In genomic region chr2:678964-679363, GRCh38 we compare ENCODE assay signal across 20 cellular contexts. TPM values are rescaled to one million over a fixed set of nuclear protein-coding genes. Genes with fewer than 3 reads are reported as not detected.
DNase-seq lines count a peak whose midpoint lies in the region; ATAC-seq, FAIRE-seq and TF ChIP-seq lines count a peak whose summit lies in the region.
"Had no signal": no experiment of that assay in that cellular context is flagged by ENCODE, and none has a peak within 500 bp of the region (broad histone marks: within the 10 kb centered on the region; RNA-seq: fewer than 3 reads in every experiment).

No MANE protein-coding gene starts in this region.

- peaks cover 42% of the 10 kb centered on the region for H3K4me1 Mint-ChIP-seq in activated T-cell treated with anti-CD3 and anti-CD28 coated beads, Interleukin-2, amount 50 U/mL, for 72 hours (ENCODE audit: low read depth)
- H3K4me1 Mint-ChIP-seq in WTC11: peaks cover 41% of the 10 kb centered on the region
- peaks cover 44% of the 10 kb centered on the region for H3K4me1 Mint-ChIP-seq in stimulated activated effector memory CD8-positive, alpha-beta T cell treated with anti-CD3 and anti-CD28 coated beads, Interleukin-12 subunit alpha, Interleukin-12 subunit beta, amount 100 ng/mL, for 72 hours

- TF ChIP-seq EP300 in H1 (IDR thresholded peaks at IDR 0.05; ENCODE audit: borderline replicate concordance in 1 of 2, low read depth in 2 of 2, low read length in 2 of 2): no peak

- no peak overlapping the region for H4K5ac ChIP-seq in H1 (ENCODE audit: insufficient read length, low read depth, low read length)

- H3K27ac ChIP-seq in H1 (ENCODE audit: low read depth, low read length): no peak overlapping the region
- H3K27ac ChIP-seq in testis: peak overlapping the region in 1 of 2 donors; percentile 20
- H3K27ac ChIP-seq: brain microvascular endothelial cell had no signal

- H3K9me3 ChIP-seq in H1 (ENCODE audit: insufficient read depth in 2 of 2, low read depth in 1 of 2, low read length in 1 of 2) (peaks cover 0 to under 1% of the 10 kb centered on the region in 2 experiments; a peak in 1 of 4 replicates), testis (no peaks in the 10 kb centered on the region)
- H3K9me3 ChIP-seq: SK-N-SH, transverse colon had no signal

- no peak overlapping the region; a peak in 1 of 4 replicates for H3K4me2 ChIP-seq in H1 (ENCODE audit: insufficient read depth in 1 of 2, low read depth in 2 of 2, low read length in 2 of 2)

- H3K79me2 ChIP-seq in H1 (ENCODE audit: control insufficient read depth in 1 of 2, insufficient read depth in 2 of 2, low read length in 2 of 2): peaks cover 0 to 21% of the 10 kb centered on the region in 2 experiments; a peak in 2 of 4 replicates

- no peak overlapping the region for H3K27ac Mint-ChIP-seq in activated T-cell treated with anti-CD3 and anti-CD28 coated beads, Interleukin-2, amount 50 U/mL, for 72 hours
- peak overlapping the region; percentile 34 for H3K27ac Mint-ChIP-seq in WTC11
- H3K27ac Mint-ChIP-seq in stimulated activated effector memory CD8-positive, alpha-beta T cell treated with anti-CD3 and anti-CD28 coated beads, Interleukin-12 subunit alpha, Interleukin-12 subunit beta, amount 100 ng/mL, for 72 hours: peak overlapping the region; percentile 100

- 93% methylated on average over 9 of the region's 9 CpGs; no CpG with 5 or more reads in 1 of the 2 experiments for WGBS in H1 (ENCODE audit: extremely low coverage in 1 of 2, insufficient coverage in 1 of 2, insufficient read length in 1 of 2, insufficient replicate concordance in 2 of 2, low coverage in 1 of 2, low lambda C conversion rate in 2 of 2, missing lambda C conversion rate in 1 of 2), 2 experiments
- WGBS in testis, 2 donors: 47 to 72% methylated on average over 9 of the region's 9 CpGs

- H3K4me3 ChIP-seq in H1 (ENCODE audit: extremely low read depth in 1 of 4, insufficient read depth in 2 of 4, low read depth in 3 of 4, low read length in 4 of 4): no peak overlapping the region
- H3K4me3 ChIP-seq in testis: no peak overlapping the region
- H3K4me3 ChIP-seq: transverse colon had no signal

- TF ChIP-seq CTCF in WTC11 (IDR thresholded peaks at IDR 0.05) (no peak), H1 (IDR thresholded peaks at IDR 0.05; ENCODE audit: control extremely low read depth in 1 of 3, insufficient read depth in 1 of 3, low read depth in 1 of 3, low read length in 3 of 3) (no peak), testis (IDR thresholded peaks at IDR 0.05) (no peak)

- H3K79me1 ChIP-seq in H1 (ENCODE audit: low read depth, low read length): peaks cover 10% of the 10 kb centered on the region

- 0 out of 2 replicates have a peak overlapping the region, but pooled peaks have one; percentile 47 for H4K8ac ChIP-seq in H1 (ENCODE audit: extremely low read depth, insufficient read depth, low read length)

- H2AK5ac ChIP-seq in H1 (ENCODE audit: low read depth, low read length): no peak overlapping the region

- intact Hi-C loops in testis (cut with DNase I; ENCODE audit: low total_unique reads): no loop called here

- H4K20me1 ChIP-seq in H1 (replicated peaks in 1 of 2; ENCODE audit: control insufficient read depth in 1 of 2, insufficient read depth in 2 of 2, low read length in 2 of 2): peaks cover 8 to 11% of the 10 kb centered on the region in 2 experiments

- H3K4me1 ChIP-seq in H1 (replicated peaks in 1 of 4; ENCODE audit: control insufficient read depth in 3 of 4, insufficient read depth in 4 of 4, low read length in 3 of 4) (peaks cover 0 to 11% (median 6%) of the 10 kb centered on the region in 4 experiments), testis (peaks cover 19% of the 10 kb centered on the region)

- peaks cover 2% of the 10 kb centered on the region; the same call in 1 of the 2 replicates for H3K23me2 ChIP-seq in H1 (ENCODE audit: low read depth, low read length)

- FAIRE-seq in H1 (lab: Jason Lieb, UNC): no peak
- FAIRE-seq: GM18507, GM19239 had no signal

- peak overlapping the region; percentile 94 for H3K4me3 Mint-ChIP-seq in activated T-cell treated with anti-CD3 and anti-CD28 coated beads, Interleukin-2, amount 50 U/mL, for 72 hours
- H3K4me3 Mint-ChIP-seq in WTC11: peak overlapping the region; percentile 93
- H3K4me3 Mint-ChIP-seq in stimulated activated effector memory CD8-positive, alpha-beta T cell treated with anti-CD3 and anti-CD28 coated beads, Interleukin-12 subunit alpha, Interleukin-12 subunit beta, amount 100 ng/mL, for 72 hours: peak overlapping the region; percentile 95

- no peak for DNase-seq in activated T-cell treated with anti-CD3 and anti-CD28 coated beads, Interleukin-2, amount 50 U/mL, for 72 hours
- no peak for DNase-seq in activated T-cell treated with anti-CD3 and anti-CD28 coated beads, Interleukin-2, amount 50 U/mL, for 48 hours
- DNase-seq in WTC11 (ENCODE audit: low spot score) (no peak), H1 (ENCODE audit: low read depth in 1 of 2, low spot score in 2 of 2) (no peak), testis (no peak)
- peak in 1 of 2 donors; percentile 10 for DNase-seq in stimulated activated effector memory CD8-positive, alpha-beta T cell treated with anti-CD3 and anti-CD28 coated beads, Interleukin-12 subunit alpha, Interleukin-12 subunit beta, amount 100 ng/mL, for 72 hours (ENCODE audit: low spot score in 2 of 2)
- DNase-seq in stimulated activated naive CD4-positive, alpha-beta T cell (lab: John Stamatoyannopoulos, UW): no peak
- DNase-seq: brain microvascular endothelial cell; DMS 273 treated with DMSO at 0.1 percent for 48 hours; foreskin fibroblast; NCI-H1694 treated with DMSO at 0.1 percent for 48 hours; NCI-H510A treated with DMSO at 0.1 percent for 48 hours; OCI-M1; SK-N-SH; stimulated activated CD4-positive, alpha-beta T cell treated with anti-CD3 and anti-CD28 coated beads, Interleukin-2, amount 100 ng/mL, for 24 hours; transverse colon had no signal

- H2BK15ac ChIP-seq in H1 (ENCODE audit: low read length): no peak overlapping the region

- no peak overlapping the region for H3K18ac ChIP-seq in H1 (ENCODE audit: extremely low read depth, low read length)

- H2BK120ac ChIP-seq in H1 (replicated peaks; ENCODE audit: low read depth, low read length): no peak overlapping the region

- no peak overlapping the region for H2BK20ac ChIP-seq in H1 (ENCODE audit: low read length)

- no peak overlapping the region for H4K91ac ChIP-seq in H1 (replicated peaks; ENCODE audit: insufficient read length, low read length)

- no peak overlapping the region for H3K14ac ChIP-seq in H1 (ENCODE audit: insufficient read length)

- no peak overlapping the region for H3K23ac ChIP-seq in H1 (ENCODE audit: insufficient read length)

- TF ChIP-seq RAD21 in H1 (IDR thresholded peaks at IDR 0.05 in 1 of 2, conservative IDR thresholded peaks at IDR 0.05 in 1 of 2; ENCODE audit: low read depth in 2 of 2, low read length in 2 of 2): no peak

- TF ChIP-seq POLR2A in H1 (IDR thresholded peaks at IDR 0.05; ENCODE audit: control extremely low read depth in 1 of 2, low read depth in 2 of 2, low read length in 2 of 2): no peak
- no peak for TF ChIP-seq POLR2A in testis (IDR thresholded peaks at IDR 0.05)

- H2AFZ ChIP-seq in H1 (ENCODE audit: low read length): no peak overlapping the region

- no peak overlapping the region for H3K56ac ChIP-seq in H1 (replicated peaks; ENCODE audit: insufficient read length, low read depth, low read length)

- H3K27me3 ChIP-seq in H1 (replicated peaks in 1 of 4; ENCODE audit: control insufficient read depth in 3 of 4, extremely low read depth in 1 of 4, insufficient read depth in 3 of 4, low read length in 3 of 4) (no peaks in the 10 kb centered on the region), testis (no peaks in the 10 kb centered on the region)
- H3K27me3 ChIP-seq: brain microvascular endothelial cell, transverse colon had no signal

- H3K9me3 Mint-ChIP-seq in activated T-cell treated with anti-CD3 and anti-CD28 coated beads, Interleukin-2, amount 50 U/mL, for 72 hours: no peaks in the 10 kb centered on the region
- H3K9me3 Mint-ChIP-seq in WTC11: peaks cover 5% of the 10 kb centered on the region
- H3K9me3 Mint-ChIP-seq in stimulated activated effector memory CD8-positive, alpha-beta T cell treated with anti-CD3 and anti-CD28 coated beads, Interleukin-12 subunit alpha, Interleukin-12 subunit beta, amount 100 ng/mL, for 72 hours: no peaks in the 10 kb centered on the region

- CTCF ChIA-PET in WTC11 (lab: Charles Lee) (no interaction called here), H1 (lab: Charles Lee; ENCODE audit: partially characterized antibody) (interaction anchor here (1.3 to 1.6 kb wide), 3 partner anchors 31 to 149 kb away, joined by 3 to 10 read pairs (median 3); no protein-coding TSS in a partner anchor)

- no peak for ATAC-seq in activated T-cell treated with anti-CD3 and anti-CD28 coated beads, Interleukin-2, amount 50 U/mL, for 72 hours (replicated peaks in 1 of 2)
- ATAC-seq in WTC11 (no peak), GM21367 (IDR thresholded peaks at IDR 0.05; ENCODE audit: unreplicated experiment) (no peak)
- ATAC-seq in stimulated activated effector memory CD8-positive, alpha-beta T cell treated with anti-CD3 and anti-CD28 coated beads, Interleukin-12 subunit alpha, Interleukin-12 subunit beta, amount 100 ng/mL, for 72 hours: no peak
- ATAC-seq: sciatic nerve had no signal

- H2BK5ac ChIP-seq in H1 (ENCODE audit: low read depth, low read length): no peak overlapping the region

- H3K36me3 ChIP-seq in H1 (ENCODE audit: control insufficient read depth in 2 of 4, insufficient read depth in 4 of 4, low read length in 3 of 4) (no peaks in the 10 kb centered on the region), testis (ENCODE audit: low read depth, missing control alignments) (no peaks in the 10 kb centered on the region)
- H3K36me3 ChIP-seq: brain microvascular endothelial cell, transverse colon had no signal

- H3K9ac ChIP-seq in H1 (replicated peaks in 1 of 4; ENCODE audit: extremely low read depth in 1 of 4, low read depth in 3 of 4, low read length in 3 of 4): no peak overlapping the region

- H3K36me3 Mint-ChIP-seq in activated T-cell treated with anti-CD3 and anti-CD28 coated beads, Interleukin-2, amount 50 U/mL, for 72 hours (ENCODE audit: insufficient read depth in 2 of 2): peaks cover 0 to 7% of the 10 kb centered on the region in 2 donors
- H3K36me3 Mint-ChIP-seq in WTC11: peaks cover 1% of the 10 kb centered on the region; the same call in 1 of the 2 replicates
- peaks cover 42% of the 10 kb centered on the region for H3K36me3 Mint-ChIP-seq in stimulated activated effector memory CD8-positive, alpha-beta T cell treated with anti-CD3 and anti-CD28 coated beads, Interleukin-12 subunit alpha, Interleukin-12 subunit beta, amount 100 ng/mL, for 72 hours

- no peak overlapping the region for H2BK12ac ChIP-seq in H1 (ENCODE audit: low read depth, low read length)

- H3K4ac ChIP-seq in H1 (replicated peaks; ENCODE audit: insufficient read length, low read depth, low read length): no peak overlapping the region

- no peaks in the 10 kb centered on the region for H3K27me3 Mint-ChIP-seq in activated T-cell treated with anti-CD3 and anti-CD28 coated beads, Interleukin-2, amount 50 U/mL, for 72 hours (ENCODE audit: low read depth)
- H3K27me3 Mint-ChIP-seq in WTC11 (ENCODE audit: low read depth): no peaks in the 10 kb centered on the region

- POLR2A ChIA-PET in WTC11 (lab: Charles Lee) (no interaction called here), H1 (lab: Charles Lee; ENCODE audit: partially characterized antibody) (interaction anchor here (2.0 to 3.1 kb wide), 2 partner anchors 14 to 58 kb away, joined by 5 to 8 read pairs; no protein-coding TSS in a partner anchor)

RNA-seq across cellular contexts. Expression of gene TMEM18, which starts 1.8 kb away (rescaled TPM):
- 10 to 100 TPM; 32.5 to 33.4 TPM for total RNA-seq in activated T-cell treated with anti-CD3 and anti-CD28 coated beads, Interleukin-2, amount 50 U/mL, for 72 hours
- total RNA-seq in WTC11 (2021): 23.9 to 27.4 TPM (median 24.0 TPM) in 3 replicates
- total RNA-seq in H1 (2021; fragmentation: NEBNext Ultra II Directional; extraction: Animal tissue kit (Norgen Biotek cat#: 25700)): 22.3 and 27.1 TPM in 2 replicates
- 21.7 and 22.4 TPM in 2 replicates for polyA plus RNA-seq in H1 (2011; rRNA removed)
- 28.4 TPM for polyA plus RNA-seq in H1 (2011; cell fraction: cytosol; rRNA removed)
- polyA plus RNA-seq in H1 (2011; cell fraction: nucleus; rRNA removed): 32.0 TPM
- 20.0 to 35.4 TPM (median 24.9 TPM) in 4 replicates for polyA plus RNA-seq in H1 (2012, experiment 1 of 2)
- polyA plus RNA-seq in H1 (2012, experiment 2 of 2): 18.8 TPM
- polyA plus RNA-seq in H1 (2013, experiment 1 of 2): 46.5 TPM
- polyA plus RNA-seq in H1 (2013, experiment 2 of 2): 45.9 TPM
- polyA minus RNA-seq in H1 (2011; rRNA and poly(A)+ RNA removed): 15.2 and 16.4 TPM in 2 replicates
- 13.4 TPM for polyA minus RNA-seq in H1 (2011; cell fraction: cytosol; rRNA and poly(A)+ RNA removed)
- 24.7 TPM for polyA minus RNA-seq in H1 (2011; cell fraction: nucleus; rRNA and poly(A)+ RNA removed)
- 10 to 100 TPM; 18.0 to 25.8 TPM for total RNA-seq in testis
- polyA plus RNA-seq in testis (ENCODE audit: insufficient read depth, low read depth, low replicate concordance): 30.5 TPM
